ENCODE assay signal across 9 cellular contexts in the genomic region with DNA sequence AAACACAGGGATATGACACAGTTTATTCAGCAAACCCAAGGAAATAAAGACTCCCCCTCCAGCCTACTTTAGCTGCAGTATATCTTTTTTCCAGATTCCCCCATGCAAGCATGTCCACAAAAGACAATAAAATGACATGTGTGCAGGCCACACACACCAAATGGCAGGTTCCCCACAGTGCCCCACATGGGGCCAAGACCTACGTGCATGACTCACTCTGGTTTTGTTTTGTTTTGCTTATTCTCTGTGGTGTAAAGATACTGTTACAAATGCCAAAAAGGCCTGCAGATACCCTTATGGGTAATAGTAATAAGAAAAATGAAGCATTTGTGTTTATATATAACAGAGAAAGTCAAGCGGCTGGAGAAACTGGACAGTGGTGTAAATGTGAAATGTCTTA.
DNase-seq lines count a peak whose midpoint lies in the region; ATAC-seq, FAIRE-seq and TF ChIP-seq lines count a peak whose summit lies in the region.
"Had no signal": no experiment of that assay in that cellular context is flagged by ENCODE, and none has a peak within 500 bp of the region (broad histone marks: within the 10 kb centered on the region; RNA-seq: fewer than 3 reads in every experiment).

No MANE protein-coding gene starts in this region.

- H3K9ac ChIP-seq in KMS-11 (no peak overlapping the region), astrocyte (ENCODE audit: low read length) (no peak overlapping the region)

- DNase-seq in NK-92 treated with Interleukin-12 subunit alpha and Interleukin-12 subunit beta, amount 100 ng/mL, for 24 hours (lab: John Stamatoyannopoulos, UW): peak; percentile 34
- DNase-seq in NK-92 (lab: John Stamatoyannopoulos, UW; ENCODE audit: unreplicated experiment) (no peak), astrocyte (ENCODE audit: low read depth) (peak; percentile 44), osteocyte (ENCODE audit: extremely low spot score, unreplicated experiment) (no peak), OCI-M1 (lab: John Stamatoyannopoulos, UW) (no peak)

- no peaks in the 10 kb centered on the region for H3K27me3 ChIP-seq in KMS-11 (ENCODE audit: insufficient read depth, low read depth)
- no peaks in the 10 kb centered on the region for H3K27me3 ChIP-seq in astrocyte (ENCODE audit: insufficient read depth, low read length)

- H3K4me3 Mint-ChIP-seq in astrocyte (ENCODE audit: unreplicated experiment) (peak overlapping the region; percentile 14), osteocyte (ENCODE audit: unreplicated experiment) (no peak overlapping the region)

- H3K9me3 Mint-ChIP-seq in astrocyte (ENCODE audit: unreplicated experiment) (no peaks in the 10 kb centered on the region), osteocyte (ENCODE audit: unreplicated experiment) (no peaks in the 10 kb centered on the region)

- H3K27ac Mint-ChIP-seq in astrocyte (ENCODE audit: unreplicated experiment) (peak overlapping the region; percentile 22), osteocyte (ENCODE audit: unreplicated experiment) (peak overlapping the region; percentile 73)

- ATAC-seq in GM18873 (IDR thresholded peaks at IDR 0.05; ENCODE audit: low FRiP score, unreplicated experiment): no peak
- ATAC-seq in HG02938 (IDR thresholded peaks at IDR 0.05; ENCODE audit: unreplicated experiment): no peak

- H2AFZ ChIP-seq in KMS-11 (ENCODE audit: low read depth) (peak overlapping the region; percentile 5; the same call in 1 of the 2 replicates), astrocyte (ENCODE audit: low read depth, low read length) (no peak overlapping the region)

- H3K9me3 ChIP-seq in astrocyte (ENCODE audit: insufficient read depth, low read depth, low read length): no peaks in the 10 kb centered on the region

- H3K27ac ChIP-seq in KMS-11 (peak overlapping the region; percentile 15), astrocyte (ENCODE audit: low read depth, low read length) (no peak overlapping the region)

- H3K4me2 ChIP-seq in KMS-11 (peak overlapping the region; percentile 23), astrocyte (ENCODE audit: low read length) (peak overlapping the region; percentile 17)

- no peak for FAIRE-seq in astrocyte (lab: Jason Lieb, UNC)
- FAIRE-seq: RCC 7860 had no signal

- H3K36me3 Mint-ChIP-seq in astrocyte (ENCODE audit: low read depth, unreplicated experiment): peaks cover 2% of the 10 kb centered on the region
- no peaks in the 10 kb centered on the region for H3K36me3 Mint-ChIP-seq in osteocyte (ENCODE audit: unreplicated experiment)

- TF ChIP-seq CTCF in KMS-11 (conservative IDR thresholded peaks at IDR 0.05; ENCODE audit: low read depth, low read length) (no peak), astrocyte (IDR thresholded peaks at IDR 0.05; ENCODE audit: insufficient read depth, low read depth, low read length) (no peak), osteocyte (IDR thresholded peaks at IDR 0.05) (no peak)

- H3K4me1 ChIP-seq in KMS-11 (ENCODE audit: low read depth, poor library complexity, severe bottlenecking) (peaks cover 38% of the 10 kb centered on the region), astrocyte (ENCODE audit: insufficient read depth, low read length) (peaks cover 6% of the 10 kb centered on the region)

- H3K4me1 Mint-ChIP-seq in astrocyte (ENCODE audit: low read depth, unreplicated experiment) (peaks cover 24% of the 10 kb centered on the region), osteocyte (ENCODE audit: unreplicated experiment) (peaks cover 31% of the 10 kb centered on the region)

- H3K79me2 ChIP-seq in KMS-11 (ENCODE audit: insufficient read depth, low read depth): no peaks in the 10 kb centered on the region
- H3K79me2 ChIP-seq in astrocyte (ENCODE audit: insufficient read depth, low read length): no peaks in the 10 kb centered on the region

- H3K4me3 ChIP-seq in KMS-11 (IDR thresholded peaks at IDR 0.05; ENCODE audit: insufficient read depth, low read depth, low read length) (peak overlapping the region; percentile 53), astrocyte (ENCODE audit: insufficient read depth, low read depth, low read length) (no peak overlapping the region)

- H3K36me3 ChIP-seq in KMS-11 (ENCODE audit: insufficient read depth) (no peaks in the 10 kb centered on the region), astrocyte (ENCODE audit: insufficient read depth, low read length) (no peaks in the 10 kb centered on the region)

- no peaks in the 10 kb centered on the region for H4K20me1 ChIP-seq in KMS-11 (ENCODE audit: insufficient read depth)
- H4K20me1 ChIP-seq in astrocyte (ENCODE audit: insufficient read depth, low read length): no peaks in the 10 kb centered on the region

- no peaks in the 10 kb centered on the region for H3K27me3 Mint-ChIP-seq in astrocyte (ENCODE audit: low read depth, unreplicated experiment)
- H3K27me3 Mint-ChIP-seq in osteocyte (ENCODE audit: unreplicated experiment): no peaks in the 10 kb centered on the region

Comparison
In these comparisons a context has a peak if more than half of its experiments do, and no peak if none do; other contexts are left out.
1. DNase-seq: peak in NK-92 treated with Interleukin-12 subunit alpha and Interleukin-12 subunit beta, amount 100 ng/mL, for 24 hours (single experiment) and astrocyte (single experiment); none in NK-92 (single experiment), osteocyte (single experiment) and OCI-M1 (single experiment).